12 cellular contexts compared by ENCODE assay signal in genomic region chr16:75248536-75249380, GRCh38. TPM values are rescaled to one million over a fixed set of nuclear protein-coding genes. Genes with fewer than 3 reads are reported as not detected.
DNase-seq lines count a peak whose midpoint lies in the region; ATAC-seq and TF ChIP-seq lines count a peak whose summit lies in the region.
"Had no signal": no experiment of that assay in that cellular context is flagged by ENCODE, and none has a peak within 500 bp of the region (broad histone marks: within the 10 kb centered on the region; RNA-seq: fewer than 3 reads in every experiment).

No MANE protein-coding gene starts in this region.

- no peak for TF ChIP-seq CTCF in HEK293 (tag by site-specific recombination; IDR thresholded peaks at IDR 0.05)
- no peak for TF ChIP-seq CTCF in choroid plexus epithelial cell (conservative IDR thresholded peaks at IDR 0.05; ENCODE audit: low read depth, low read length)
- no peak for TF ChIP-seq CTCF in lung (IDR thresholded peaks at IDR 0.05; ENCODE audit: control extremely low read depth, extremely low read depth)

- H3K36me3 ChIP-seq in HEK293 (ENCODE audit: control insufficient read depth in 2 of 2, insufficient read depth in 1 of 2, low read length in 2 of 2) (peaks cover 0 to 9% of the 10 kb centered on the region in 2 experiments; a peak in 1 of 3 replicates), lung (ENCODE audit: control insufficient read depth in 2 of 2, insufficient read depth in 2 of 2, low read length in 2 of 2) (no peaks in the 10 kb centered on the region), subcutaneous abdominal adipose tissue (ENCODE audit: control insufficient read depth in 5 of 5, insufficient read depth in 5 of 5, low read length in 5 of 5) (peaks cover 0 to 1% (median 0%) of the 10 kb centered on the region in 5 donors)

- no peaks in the 10 kb centered on the region for H3K27me3 ChIP-seq in lung (ENCODE audit: control insufficient read depth, insufficient read depth)
- peaks cover 0 to 3% (median 0%) of the 10 kb centered on the region in 5 donors for H3K27me3 ChIP-seq in subcutaneous abdominal adipose tissue (ENCODE audit: control insufficient read depth in 5 of 5, insufficient read depth in 4 of 5, low read length in 5 of 5)

- POLR2A ChIA-PET in HEK293 (lab: Yijun Ruan, JAX), result interaction anchor here (0.5 kb wide), 1 partner anchor 152 kb away, joined by 5 read pairs; no protein-coding TSS in a partner anchor

- no peak for ATAC-seq in lung (ENCODE audit: insufficient read depth, low FRiP score)
- no peak for ATAC-seq in HG03175 (IDR thresholded peaks at IDR 0.05; ENCODE audit: unreplicated experiment)
- ATAC-seq in HG02678 (IDR thresholded peaks at IDR 0.05; ENCODE audit: unreplicated experiment), result no peak

- H3K9ac ChIP-seq in subcutaneous abdominal adipose tissue (ENCODE audit: low read length in 5 of 5), result peak overlapping the region in 2 of 5 donors; percentile 59 to 71

- H3K4me3 ChIP-seq in HEK293 (ENCODE audit: low read depth, low read length) (no peak overlapping the region), choroid plexus epithelial cell (ENCODE audit: low read depth, low read length) (peak overlapping the region; percentile 87), lung (no peak overlapping the region), subcutaneous abdominal adipose tissue (ENCODE audit: low read depth in 1 of 5, low read length in 5 of 5) (peak overlapping the region in 3 of 5 donors; percentile 36 to 69 (median 48))

- H3K4me1 ChIP-seq in HEK293 (ENCODE audit: control insufficient read depth, insufficient read depth, low read length), result peaks cover 6% of the 10 kb centered on the region
- H3K4me1 ChIP-seq in lung (ENCODE audit: control insufficient read depth in 2 of 2, insufficient read depth in 2 of 2, low read length in 2 of 2), result peaks cover 44 to 72% of the 10 kb centered on the region in 2 donors
- H3K4me1 ChIP-seq in subcutaneous abdominal adipose tissue (ENCODE audit: control insufficient read depth in 5 of 5, insufficient read depth in 5 of 5, low read length in 5 of 5), result peaks cover 29 to 97% (median 90%) of the 10 kb centered on the region in 5 donors

- DNase-seq in choroid plexus epithelial cell (ENCODE audit: low read depth) (no peak), lung (ENCODE audit: low spot score) (no peak), SHP77 treated with DMSO at 0.1 percent for 48 hours (lab: John Stamatoyannopoulos, UW) (no peak)
- no peak for DNase-seq in stimulated activated CD4-positive, alpha-beta T cell treated with anti-CD3 and anti-CD28 coated beads, Interleukin-12 subunit alpha, Interleukin-12 subunit beta, amount 100 ng/mL, for 4 hours
- DNase-seq: DMS79 treated with DMSO at 0.1 percent for 48 hours, NCI-H2081 had no signal

- H3K9me3 ChIP-seq in HEK293 (ENCODE audit: control insufficient read depth, insufficient read depth, low read depth, low read length), result no peaks in the 10 kb centered on the region
- peaks cover 0 to 1% of the 10 kb centered on the region in 2 donors for H3K9me3 ChIP-seq in lung (ENCODE audit: control insufficient read depth in 2 of 2, insufficient read depth in 1 of 2, low read length in 1 of 2)
- H3K9me3 ChIP-seq in subcutaneous abdominal adipose tissue (ENCODE audit: control insufficient read depth in 5 of 5, low read length in 5 of 5), result no peaks in the 10 kb centered on the region

- H3K27ac ChIP-seq in HEK293 (ENCODE audit: extremely low read depth, low read depth, low read length) (no peak overlapping the region), lung (ENCODE audit: low read depth in 1 of 2, low read length in 1 of 2) (peak overlapping the region; percentile 82 to 97), subcutaneous abdominal adipose tissue (ENCODE audit: low read depth, low read length) (peak overlapping the region; percentile 94)

- CTCF ChIA-PET in HEK293 (lab: Yijun Ruan, JAX), result interaction anchor here (1.1 to 1.8 kb wide), 2 partner anchors 15 kb away, joined by 3 to 11 read pairs; no protein-coding TSS in a partner anchor

- WGBS in lung, 2 donors, result 72 to 75% methylated on average over 17 of the region's 17 CpGs

TF ChIP-seq in HEK293, 187 proteins besides CTCF, POLR2A, EP300 and RAD21:
- no peak for TF ChIP-seq ZNF776 (tag by site-specific recombination; IDR thresholded peaks at IDR 0.05; ENCODE audit: borderline replicate concordance)
- no peak for TF ChIP-seq ZBTB44 (tag by site-specific recombination; IDR thresholded peaks at IDR 0.05)
- peak; percentile 53 for TF ChIP-seq GLIS1 (tag by site-specific recombination; IDR thresholded peaks at IDR 0.05)
- no peak for TF ChIP-seq ZNF596 (tag by site-specific recombination; IDR thresholded peaks at IDR 0.05)
- no peak for TF ChIP-seq YY2 (tag by site-specific recombination; IDR thresholded peaks at IDR 0.05)

RNA-seq across cellular contexts. Expression of gene BCAR1, which starts 2.7 kb away (rescaled TPM):
- 10 to 100 TPM; 51.3 to 70.7 TPM for total RNA-seq in lung
- polyA plus RNA-seq in lung, result 10 to 100 TPM; 37.5 to 48.6 TPM

RNA-seq across cellular contexts. Expression of gene CTRB1, which starts 30.0 kb away (rescaled TPM):
- total RNA-seq in lung, result 1 to 10 TPM in 1 of 2 donors, not detected in 1; 6.5 TPM
- under 1 TPM; 0.33 to 0.97 TPM for polyA plus RNA-seq in lung
- total RNA-seq: activated CD8-positive, alpha-beta memory T cell treated with anti-CD3 and anti-CD28 coated beads for 36 hours; SK-MEL-5 had no signal

RNA-seq across cellular contexts. Expression of gene CTRB2, which starts 41.8 kb away (rescaled TPM):
- 10 to 100 TPM in 1 of 2 donors, not detected in 1; 14.6 TPM for total RNA-seq in lung
- 1 to 10 TPM in 1 of 2 donors, under 1 TPM in 1; 0.65 to 1.3 TPM for polyA plus RNA-seq in lung
- total RNA-seq: activated CD8-positive, alpha-beta memory T cell treated with anti-CD3 and anti-CD28 coated beads for 36 hours; SK-MEL-5 had no signal

Comparison
In these comparisons a context has a peak if more than half of its experiments do, and no peak if none do; other contexts are left out.
1. H3K4me3 ChIP-seq: peak in choroid plexus epithelial cell (single experiment) and subcutaneous abdominal adipose tissue (3 of 5); none in HEK293 (single experiment) and lung (single experiment).